8 cellular contexts compared by ENCODE assay signal in the genomic region with DNA sequence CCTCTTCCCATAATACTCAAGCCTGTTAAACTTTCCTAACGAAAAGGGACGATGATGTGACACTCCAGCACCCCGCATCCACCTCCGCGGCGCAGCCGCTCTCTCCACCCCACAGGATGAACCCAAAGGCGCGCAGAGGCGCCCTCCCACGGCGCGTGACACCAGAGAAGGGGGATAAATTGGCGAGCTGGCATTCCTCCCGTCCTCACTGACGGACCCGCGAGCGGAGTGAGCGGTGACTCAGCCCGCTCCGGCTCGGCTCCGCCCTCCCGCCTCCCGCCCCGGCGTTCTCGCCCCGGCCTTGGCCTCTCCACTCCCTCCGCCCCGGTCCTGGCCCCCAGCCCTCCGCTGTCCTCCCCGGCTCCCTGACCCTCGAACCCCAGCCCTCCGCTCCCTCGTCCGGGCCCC. TPM values are rescaled to one million over a fixed set of nuclear protein-coding genes. Genes with fewer than 3 reads are reported as not detected.
DNase-seq lines count a peak whose midpoint lies in the region; ATAC-seq and TF ChIP-seq lines count a peak whose summit lies in the region.

No MANE protein-coding gene starts in this region.

- no peaks in the 10 kb centered on the region for H3K36me3 ChIP-seq in GM23248 (ENCODE audit: low read depth)
- H3K36me3 ChIP-seq in adipocyte (ENCODE audit: control insufficient read depth, insufficient read depth, low read length, severe bottlenecking): no peaks in the 10 kb centered on the region
- H3K36me3 ChIP-seq in heart right ventricle: no peaks in the 10 kb centered on the region
- no peaks in the 10 kb centered on the region for H3K36me3 ChIP-seq in upper lobe of right lung

- H3K4me1 ChIP-seq in GM23248 (ENCODE audit: insufficient read depth) (peaks cover 7% of the 10 kb centered on the region; the same call in 1 of the 2 replicates), adipocyte (ENCODE audit: control insufficient read depth, insufficient read depth, low read length) (peaks cover 16% of the 10 kb centered on the region), heart right ventricle (peaks cover 7 to 54% (median 25%) of the 10 kb centered on the region in 9 donors), upper lobe of right lung (peaks cover 14% of the 10 kb centered on the region)

- no peaks in the 10 kb centered on the region for H3K9me3 ChIP-seq in GM23248 (ENCODE audit: low read depth)
- no peaks in the 10 kb centered on the region for H3K9me3 ChIP-seq in adipocyte (ENCODE audit: control insufficient read depth, low read length)
- no peaks in the 10 kb centered on the region for H3K9me3 ChIP-seq in heart right ventricle
- no peaks in the 10 kb centered on the region for H3K9me3 ChIP-seq in upper lobe of right lung

- no peaks in the 10 kb centered on the region for H3K9me2 ChIP-seq in GM23248 (ENCODE audit: insufficient read depth)

- H3K27ac ChIP-seq in GM23248 (peak overlapping the region; percentile 84), heart right ventricle (peak overlapping the region; percentile 61 to 100 (median 96)), upper lobe of right lung (peak overlapping the region; percentile 97)

- TF ChIP-seq CTCF in heart right ventricle (IDR thresholded peaks at IDR 0.05): peak in 2 of 9 donors; percentile 23 to 29
- TF ChIP-seq CTCF in upper lobe of right lung (IDR thresholded peaks at IDR 0.05): no peak

- peak overlapping the region; percentile 95 for H2AFZ ChIP-seq in GM23248

- H3K4me3 ChIP-seq in GM23248 (peak overlapping the region; percentile 80), adipocyte (ENCODE audit: low read length) (peak overlapping the region; percentile 94), heart right ventricle (peak overlapping the region; percentile 84 to 100 (median 96)), upper lobe of right lung (peak overlapping the region; percentile 99)

- intact Hi-C loops in heart right ventricle (cut with DNase I) (no loop called here), posterior vena cava (cut with DNase I) (no loop called here), upper lobe of right lung (cut with DNase I) (no loop called here)

- in situ Hi-C loops in GM23248 (cut with MboI): no loop called here

- DNase-seq in GM04504 (ENCODE audit: low read depth) (peak; percentile 72), GM23248 (peak; percentile 96), LHCN-M2 (ENCODE audit: low read depth) (peak; percentile 85), adipocyte (ENCODE audit: low read depth) (peak; percentile 97), heart right ventricle (peak; percentile 80 to 83), posterior vena cava (ENCODE audit: low spot score) (peak; percentile 96), upper lobe of right lung (peak; percentile 91)

- WGBS in GM23248 (ENCODE audit: low coverage in 1 of 2, low lambda C conversion rate in 2 of 2, missing lambda C conversion rate in 2 of 2), 2 experiments: 2% methylated on average over 17 to 38 of the region's 38 CpGs
- 0 to 1% methylated on average over 38 of the region's 38 CpGs for WGBS in heart right ventricle, 2 donors

- H3F3A ChIP-seq in GM23248 (ENCODE audit: insufficient read depth): peaks cover 9% of the 10 kb centered on the region

- H3K79me2 ChIP-seq in GM23248 (ENCODE audit: insufficient read depth): peaks cover 48% of the 10 kb centered on the region

- H4K20me1 ChIP-seq in GM23248 (ENCODE audit: insufficient read depth): no peaks in the 10 kb centered on the region

- H3K27me3 ChIP-seq in GM23248 (replicated peaks; ENCODE audit: insufficient read depth) (no peaks in the 10 kb centered on the region), adipocyte (replicated peaks; ENCODE audit: control insufficient read depth, insufficient read depth, low read length) (no peaks in the 10 kb centered on the region), heart right ventricle (no peaks in the 10 kb centered on the region), upper lobe of right lung (no peaks in the 10 kb centered on the region)

- peak; percentile 95 for ATAC-seq in SK-N-SH treated with all-trans-retinoic acid at 6 μM for 48 hours
- ATAC-seq in heart right ventricle: peak; percentile 79 to 93 (median 88)
- peak; percentile 89 for ATAC-seq in upper lobe of right lung

- H3K4me2 ChIP-seq in GM23248 (ENCODE audit: unreplicated experiment): peak overlapping the region; percentile 89

- H3K9ac ChIP-seq in GM23248: peak overlapping the region; percentile 90
- H3K9ac ChIP-seq in adipocyte (ENCODE audit: low read length): peak overlapping the region; percentile 97

TF ChIP-seq in SK-N-SH treated with all-trans-retinoic acid at 6 μM for 48 hours, 23 proteins besides CTCF, POLR2A, EP300 and RAD21:
- TF ChIP-seq TOX (CRISPR knock-in tag; IDR thresholded peaks at IDR 0.05; ENCODE audit: borderline replicate concordance): no peak

RNA-seq across cellular contexts. Expression of a gene that starts 0.6 kb away (rescaled TPM):
- total RNA-seq in GM23248 (2014; rRNA removed; shearing (Covaris generic)): 12.0 TPM in 2 replicates
- 12.2 and 13.1 TPM in 2 replicates for polyA plus RNA-seq in GM23248 (2016; fragmentation: Nextera tagmentation; extraction: Ambion mirVana)
- 15.6 and 21.4 TPM in 2 replicates for total RNA-seq in LHCN-M2 (2014; rRNA removed)
- polyA plus RNA-seq in LHCN-M2 (2012): 10.0 TPM
- total RNA-seq in heart right ventricle: 10 to 100 TPM; 12.7 to 25.8 (median 18.1) TPM
- 10 to 100 TPM; 10.6 to 10.7 TPM for polyA plus RNA-seq in heart right ventricle
- total RNA-seq in posterior vena cava: 10 to 100 TPM; 28.7 to 29.4 TPM
- 33.9 TPM for total RNA-seq in upper lobe of right lung

Comparison
In these comparisons a context has a peak if more than half of its experiments do, and no peak if none do; other contexts are left out.
1. Peak in every context shown above with its lines: DNase-seq, ATAC-seq, H3K4me3 ChIP-seq and H3K27ac ChIP-seq.